ENCODE assay signal across 1 cellular context in genomic region chr3:157088506-157089454, GRCh38.
TF ChIP-seq lines count a peak whose summit lies in the region.

No MANE protein-coding gene starts in this region.

TF ChIP-seq in WTC11, 78 proteins besides CTCF, POLR2A, EP300 and RAD21 (continued from another document and continues in another):
- TF ChIP-seq USF2 (CRISPR knock-in tag; IDR thresholded peaks at IDR 0.05) (no peak; the same call in 1 of the 2 replicates), ZNF263 (CRISPR knock-in tag; IDR thresholded peaks at IDR 0.05; ENCODE audit: low read depth) (no peak; the same call in 1 of the 2 replicates), FOXP1 (CRISPR knock-in tag; IDR thresholded peaks at IDR 0.05; ENCODE audit: borderline replicate concordance) (peak; percentile 93), ZNF532 (CRISPR knock-in tag; IDR thresholded peaks at IDR 0.05; ENCODE audit: borderline replicate concordance) (no peak), KAT7 (CRISPR knock-in tag; IDR thresholded peaks at IDR 0.05; ENCODE audit: borderline replicate concordance) (0 out of 2 replicates have a peak, but pooled peaks have one; percentile 58), PRRX2 (CRISPR knock-in tag; IDR thresholded peaks at IDR 0.05) (no peak), E2F1 (CRISPR knock-in tag; IDR thresholded peaks at IDR 0.05) (peak; percentile 95), RELA (CRISPR knock-in tag; IDR thresholded peaks at IDR 0.05; ENCODE audit: borderline replicate concordance) (peak; percentile 64; the same call in 1 of the 2 replicates), OVOL2 (CRISPR knock-in tag; IDR thresholded peaks at IDR 0.05; ENCODE audit: borderline replicate concordance) (no peak), GTF2I (CRISPR knock-in tag; conservative IDR thresholded peaks at IDR 0.05) (no peak), JAZF1 (CRISPR knock-in tag; IDR thresholded peaks at IDR 0.05) (no peak), MAX (CRISPR knock-in tag; IDR thresholded peaks at IDR 0.05) (peak; percentile 98), NR1H2 (CRISPR knock-in tag; IDR thresholded peaks at IDR 0.05) (no peak), FOXJ3 (CRISPR knock-in tag; IDR thresholded peaks at IDR 0.05; ENCODE audit: borderline replicate concordance) (no peak), ATF2 (CRISPR knock-in tag; IDR thresholded peaks at IDR 0.05; ENCODE audit: borderline replicate concordance, low read depth) (no peak), AFF4 (CRISPR knock-in tag; IDR thresholded peaks at IDR 0.05; ENCODE audit: borderline replicate concordance) (0 out of 2 replicates have a peak, but pooled peaks have one; percentile 73), ZNF317 (CRISPR knock-in tag; IDR thresholded peaks at IDR 0.05; ENCODE audit: borderline replicate concordance, low read depth) (no peak), NFYB (CRISPR knock-in tag; conservative IDR thresholded peaks at IDR 0.05; ENCODE audit: low read depth) (no peak), USF1 (CRISPR knock-in tag; IDR thresholded peaks at IDR 0.05) (peak; percentile 66), ZNF671 (CRISPR knock-in tag; IDR thresholded peaks at IDR 0.05) (no peak), ZNF396 (CRISPR knock-in tag; IDR thresholded peaks at IDR 0.05; ENCODE audit: borderline replicate concordance) (no peak), ZBTB43 (CRISPR knock-in tag; IDR thresholded peaks at IDR 0.05) (peak; percentile 93), HMGA2 (CRISPR knock-in tag; IDR thresholded peaks at IDR 0.05) (no peak), ATF3 (CRISPR knock-in tag; conservative IDR thresholded peaks at IDR 0.05) (no peak), MXD4 (CRISPR knock-in tag; IDR thresholded peaks at IDR 0.05; ENCODE audit: borderline replicate concordance) (no peak), SMAD4 (CRISPR knock-in tag; IDR thresholded peaks at IDR 0.05) (no peak), IRF1 (CRISPR knock-in tag; IDR thresholded peaks at IDR 0.05) (no peak), TP53 (CRISPR knock-in tag; IDR thresholded peaks at IDR 0.05) (no peak), ERG (CRISPR knock-in tag; IDR thresholded peaks at IDR 0.05) (no peak), ESRRA (CRISPR knock-in tag; IDR thresholded peaks at IDR 0.05; ENCODE audit: borderline replicate concordance) (peak; percentile 66; the same call in 1 of the 2 replicates), HMGXB4 (CRISPR knock-in tag; IDR thresholded peaks at IDR 0.05) (peak; percentile 81), FOXK1 (CRISPR knock-in tag; IDR thresholded peaks at IDR 0.05) (no peak; the same call in 1 of the 2 replicates), SMAD3 (CRISPR knock-in tag; IDR thresholded peaks at IDR 0.05; ENCODE audit: borderline replicate concordance) (no peak), ZNF416 (CRISPR knock-in tag; IDR thresholded peaks at IDR 0.05) (no peak), ZNF232 (CRISPR knock-in tag; IDR thresholded peaks at IDR 0.05) (peak; percentile 95), TEAD4 (CRISPR knock-in tag; IDR thresholded peaks at IDR 0.05) (no peak), ZNF138 (CRISPR knock-in tag; conservative IDR thresholded peaks at IDR 0.05) (no peak; the same call in 1 of the 2 replicates), NFATC4 (CRISPR knock-in tag; IDR thresholded peaks at IDR 0.05) (no peak), ELF4 (CRISPR knock-in tag; IDR thresholded peaks at IDR 0.05; ENCODE audit: low read depth) (no peak), ZNF512 (CRISPR knock-in tag; IDR thresholded peaks at IDR 0.05; ENCODE audit: borderline replicate concordance) (no peak)
